ENCODE assay signal across 25 cellular contexts in the genomic region with DNA sequence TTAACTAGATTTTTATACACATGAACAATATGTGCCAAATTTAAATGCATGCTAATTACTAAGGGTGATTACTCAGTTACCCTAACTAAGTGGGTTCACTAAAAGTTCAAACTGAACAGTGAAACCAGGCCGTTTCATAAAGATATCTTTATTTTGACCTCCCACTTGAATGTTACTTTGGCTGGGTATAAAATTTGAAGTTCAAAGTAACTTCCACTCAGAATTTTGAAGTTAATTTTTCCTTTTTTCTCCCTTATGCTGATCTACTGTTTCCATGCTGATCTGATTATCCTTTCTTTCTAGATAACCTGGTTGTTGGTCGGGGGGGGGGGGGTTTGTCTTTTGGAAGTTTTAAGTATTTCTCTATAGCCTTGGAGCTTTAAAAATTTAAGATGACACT.
"Had no signal": no experiment of that assay in that cellular context is flagged by ENCODE, and none has a peak within 500 bp of the region (broad histone marks: within the 10 kb centered on the region; RNA-seq: fewer than 3 reads in every experiment).

No MANE protein-coding gene starts in this region.

- FAIRE-seq: colon, endometrium, islet of Langerhans, keratinocyte had no signal

- H3K27me3 ChIP-seq: dorsolateral prefrontal cortex, esophagus squamous epithelium, gastrocnemius medialis, heart right ventricle, left lung had no signal

- DNase-seq: dermis blood vessel endothelial cell; dorsolateral prefrontal cortex; effector CD4-positive, alpha-beta T cell; effector memory CD4-positive, alpha-beta T cell; erythroblast; esophagus squamous epithelium; foreskin fibroblast; foreskin melanocyte; gastrocnemius medialis; glutamatergic neuron; head of caudate nucleus; heart right ventricle; hippocampal formation; left cardiac atrium; left lung; left ventricle myocardium superior; lower lobe of right lung; mucosa of descending colon had no signal

- H3K27ac ChIP-seq: coronary artery, dorsolateral prefrontal cortex, epithelial cell of prostate, esophagus squamous epithelium, gastrocnemius medialis, heart right ventricle, left lung, lower lobe of right lung had no signal

- H3K4me3 ChIP-seq: coronary artery, dorsolateral prefrontal cortex, esophagus squamous epithelium, gastrocnemius medialis, heart right ventricle, left lung, lower lobe of right lung, mucosa of descending colon had no signal

- H3K36me3 ChIP-seq: esophagus squamous epithelium, gastrocnemius medialis, heart right ventricle, left lung, lower lobe of right lung had no signal

- ATAC-seq: esophagus mucosa, gastrocnemius medialis, heart right ventricle, left cardiac atrium, left lung, left ventricle myocardium superior, lower lobe of right lung, mucosa of descending colon had no signal

- H3K4me1 ChIP-seq: esophagus squamous epithelium, gastrocnemius medialis, heart right ventricle, left lung, lower lobe of right lung had no signal
